ENCODE assay signal across 9 cellular contexts in the genomic region with DNA sequence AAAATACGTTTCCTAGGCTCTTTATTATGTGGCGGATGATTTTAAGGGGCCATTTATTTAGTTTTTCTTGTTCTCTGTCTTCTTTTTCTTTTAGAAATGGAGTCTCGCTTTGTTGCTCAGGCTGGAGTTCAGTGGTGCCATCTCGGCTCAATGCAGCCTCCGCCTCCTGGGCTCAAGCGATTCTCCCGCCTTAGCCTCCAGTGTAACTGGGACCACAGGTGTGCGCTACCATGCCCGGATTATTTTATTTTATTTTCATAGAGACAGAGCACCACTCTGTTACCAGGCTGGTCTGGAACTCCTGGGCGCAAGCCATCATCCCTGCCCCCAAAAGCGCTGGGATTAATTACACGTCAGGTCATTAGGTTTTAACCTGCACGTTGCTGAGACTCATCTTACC. TPM values are rescaled to one million over a fixed set of nuclear protein-coding genes. Genes with fewer than 3 reads are reported as not detected.
DNase-seq lines count a peak whose midpoint lies in the region; ATAC-seq and TF ChIP-seq lines count a peak whose summit lies in the region.
"Had no signal": no experiment of that assay in that cellular context is flagged by ENCODE, and none has a peak within 500 bp of the region (broad histone marks: within the 10 kb centered on the region; RNA-seq: fewer than 3 reads in every experiment).

No MANE protein-coding gene starts in this region.

- H3K4me1 ChIP-seq in SJCRH30 (peaks cover 7% of the 10 kb centered on the region; the same call in 1 of the 2 replicates), esophagus muscularis mucosa (peaks cover 5 to 24% (median 22%) of the 10 kb centered on the region in 4 donors), psoas muscle (no peaks in the 10 kb centered on the region)

- no peak for TF ChIP-seq EP300 in esophagus muscularis mucosa (IDR thresholded peaks at IDR 0.05)

- H3K27me3 ChIP-seq in SJCRH30, result no peaks in the 10 kb centered on the region
- no peaks in the 10 kb centered on the region for H3K27me3 ChIP-seq in esophagus muscularis mucosa
- peaks cover 0 to 28% (median 3%) of the 10 kb centered on the region in 3 donors for H3K27me3 ChIP-seq in psoas muscle (ENCODE audit: insufficient read depth in 3 of 3, low read length in 2 of 3)

- H3K36me3 ChIP-seq in SJCRH30 (peaks cover 10% of the 10 kb centered on the region), esophagus muscularis mucosa (no peaks in the 10 kb centered on the region), psoas muscle (ENCODE audit: insufficient read depth in 1 of 2, low read depth in 1 of 2) (no peaks in the 10 kb centered on the region)

- peak overlapping the region; percentile 88 for H3K4me3 ChIP-seq in GM12864 (ENCODE audit: low read depth, low read length)
- peak overlapping the region; percentile 91 for H3K4me3 ChIP-seq in SJCRH30
- peak overlapping the region; percentile 67 to 95 (median 79) for H3K4me3 ChIP-seq in esophagus muscularis mucosa
- H3K4me3 ChIP-seq in psoas muscle, result peak overlapping the region; percentile 80

- ATAC-seq in psoas muscle (no peak), GM18511 (IDR thresholded peaks at IDR 0.05; ENCODE audit: unreplicated experiment) (no peak), HG03196 (IDR thresholded peaks at IDR 0.05; ENCODE audit: unreplicated experiment) (no peak)

- H3K27ac ChIP-seq in SJCRH30 (peak overlapping the region; percentile 82), esophagus muscularis mucosa (replicated peaks in 1 of 4) (peak overlapping the region; percentile 77 to 91 (median 82)), psoas muscle (peak overlapping the region; percentile 38)

- no peak for TF ChIP-seq CTCF in GM12864 (IDR thresholded peaks at IDR 0.05; ENCODE audit: low read depth, low read length, missing control alignments)
- TF ChIP-seq CTCF in esophagus muscularis mucosa (IDR thresholded peaks at IDR 0.05), result no peak
- no peak for TF ChIP-seq CTCF in psoas muscle (IDR thresholded peaks at IDR 0.05)

- H3K9me3 ChIP-seq in SJCRH30 (replicated peaks) (no peaks in the 10 kb centered on the region), esophagus muscularis mucosa (no peaks in the 10 kb centered on the region), psoas muscle (no peaks in the 10 kb centered on the region)

- DNase-seq in GM12864 (ENCODE audit: low read depth), result no peak
- no peak for DNase-seq in SJCRH30
- no peak for DNase-seq in esophagus muscularis mucosa (ENCODE audit: extremely low spot score)
- DNase-seq in psoas muscle, result no peak
- no peak for DNase-seq in OCI-M2 (lab: John Stamatoyannopoulos, UW; ENCODE audit: unreplicated experiment)
- DNase-seq in NCI-H2107 treated with DMSO at 0.1 percent for 48 hours (lab: John Stamatoyannopoulos, UW; ENCODE audit: unreplicated experiment), result no peak
- DNase-seq: activated effector memory CD4-positive, alpha-beta T cell treated with anti-CD3 and anti-CD28 coated beads, Interleukin-2, amount 50 U/mL, for 16 hours had no signal

- TF ChIP-seq POLR2A in esophagus muscularis mucosa (IDR thresholded peaks at IDR 0.05; ENCODE audit: low read depth), result no peak

- 74% methylated on average over 13 of the region's 13 CpGs for WGBS in esophagus muscularis mucosa
- 79 to 84% (median 80%) methylated on average over 13 of the region's 13 CpGs for WGBS in psoas muscle, 3 donors

- intact Hi-C loops in esophagus muscularis mucosa (cut with DNase I), result loop anchor here (5.0 kb wide), 1 partner anchor 50 kb away; no protein-coding TSS in a partner anchor
- intact Hi-C loops in psoas muscle (cut with DNase I), result no loop called here

RNA-seq across cellular contexts. Expression of gene MTHFD1L, which starts 1.6 kb away (rescaled TPM):
- 44.7 and 51.3 TPM in 2 replicates for total RNA-seq in SJCRH30 (2014; rRNA removed; shearing (Covaris generic))
- total RNA-seq in esophagus muscularis mucosa (1 to 10 TPM; 2.5 to 7.1 (median 4.2) TPM), psoas muscle (1 to 10 TPM in 3 of 4 donors, under 1 TPM in 1; 0.79 to 4.1 (median 2.1) TPM)
- polyA plus RNA-seq in psoas muscle, result 1 to 10 TPM in 1 of 3 donors, under 1 TPM in 2; 0.21 to 1.8 (median 0.23) TPM
